In the genomic region with DNA sequence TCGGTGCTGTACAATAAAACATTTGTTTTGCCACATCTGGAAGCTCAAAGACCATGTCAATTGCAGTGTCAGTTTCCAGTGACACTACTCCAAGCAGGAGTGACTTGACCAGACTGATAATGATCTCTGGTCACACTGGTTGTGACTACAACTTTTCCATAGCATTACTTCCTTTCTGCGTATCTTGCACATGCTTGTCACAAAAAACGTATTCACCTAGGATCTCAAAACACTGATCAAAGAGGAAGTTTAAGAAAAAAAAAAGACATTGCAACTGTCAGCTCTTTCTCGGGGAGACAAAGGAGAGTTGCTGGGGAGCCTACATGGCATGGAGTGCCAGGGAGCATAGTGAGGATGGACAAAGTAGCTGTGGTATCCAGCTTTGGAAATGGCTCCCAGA, we compare ENCODE assay signal across 21 cellular contexts.
"Had no signal": no experiment of that assay in that cellular context is flagged by ENCODE, and none has a peak within 500 bp of the region (broad histone marks: within the 10 kb centered on the region; RNA-seq: fewer than 3 reads in every experiment).

No MANE protein-coding gene starts in this region.

- H3K27ac ChIP-seq: adrenal gland had no signal

- H3K4me1 ChIP-seq: adrenal gland had no signal

- H3K4me3 ChIP-seq: adrenal gland had no signal

- ATAC-seq: activated T-cell treated with anti-CD3 and anti-CD28 coated beads, Interleukin-2, amount 50 U/mL, for 72 hours; T-cell had no signal

- H3K27me3 ChIP-seq: adrenal gland had no signal

- DNase-seq: activated B cell treated with CpG ODN at 0.5 μM for 24 hours; activated CD4-positive, alpha-beta memory T cell treated with anti-CD3 and anti-CD28 coated beads for 36 hours; activated CD4-positive, alpha-beta T cell treated with anti-CD3 and anti-CD28 coated beads for 1 hour; activated CD4-positive, alpha-beta T cell treated with anti-CD3 and anti-CD28 coated beads, Interleukin-2, amount 10 ng/mL, durations not matched to agents 24 days and 14 days; activated CD8-positive, alpha-beta memory T cell treated with anti-CD3 and anti-CD28 coated beads for 24 hours; activated naive CD4-positive, alpha-beta T cell treated with anti-CD3 and anti-CD28 coated beads, Interleukin-2, amount 50 U/mL, for 16 hours; activated naive CD8-positive, alpha-beta T cell treated with anti-CD3 and anti-CD28 coated beads, Interleukin-2, amount 10 ng/mL, durations not matched to agents 7 days and 5 days; activated T-cell treated with anti-CD3 and anti-CD28 coated beads, Interleukin-2, amount 50 U/mL, for 72 hours; adrenal gland; anterior cingulate cortex; caudate nucleus; Kasumi-1; NCI-H1105; NCI-H1436; NCI-H1694 treated with DMSO at 0.1 percent for 48 hours; NCI-H2081; NCI-H510A treated with DMSO at 0.1 percent for 48 hours; NCI-H69; NK-92 treated with Interleukin-12 subunit alpha and Interleukin-12 subunit beta, amount 100 ng/mL, for 24 hours; SIG-M5; T-cell had no signal

- H3K36me3 ChIP-seq: adrenal gland had no signal
